9 cellular contexts compared by ENCODE assay signal in the genomic region with DNA sequence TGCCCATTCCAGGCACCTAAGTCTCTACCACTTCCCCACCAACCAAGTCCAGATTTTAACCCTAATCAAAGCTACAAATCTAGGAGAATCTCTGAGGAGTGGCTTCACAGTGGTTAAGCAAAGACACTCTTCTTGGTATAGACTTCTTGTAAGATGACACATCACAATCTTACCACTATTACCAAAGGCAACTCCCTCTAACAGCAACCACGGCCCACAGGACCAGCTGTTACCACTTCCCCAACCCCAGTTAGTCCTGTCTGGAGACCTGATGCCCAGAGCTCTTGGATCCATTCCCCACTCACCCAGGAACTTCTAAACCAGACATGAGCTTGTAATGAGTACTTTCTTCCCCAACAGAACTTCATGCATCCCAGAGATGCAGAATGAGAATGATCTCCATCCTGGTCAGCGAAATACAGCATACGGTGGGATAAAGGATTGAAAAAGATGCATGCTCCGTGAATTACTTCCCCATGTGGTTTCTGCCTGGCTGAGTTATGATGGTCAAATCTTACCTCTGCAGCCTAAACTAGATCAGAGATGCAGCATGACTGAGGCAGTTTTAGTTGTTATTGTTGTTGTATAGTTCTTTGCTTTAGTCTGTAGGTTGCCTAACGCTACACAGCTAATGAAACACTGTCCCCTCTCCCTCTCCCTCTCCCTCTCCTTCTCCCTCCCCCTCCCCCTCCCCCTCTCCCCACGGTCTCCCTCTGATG.
DNase-seq lines count a peak whose midpoint lies in the region; ATAC-seq, FAIRE-seq and TF ChIP-seq lines count a peak whose summit lies in the region.
"Had no signal": no experiment of that assay in that cellular context is flagged by ENCODE, and none has a peak within 500 bp of the region (broad histone marks: within the 10 kb centered on the region; RNA-seq: fewer than 3 reads in every experiment).

No MANE protein-coding gene starts in this region.

- TF ChIP-seq CTCF in IMR-90 (conservative IDR thresholded peaks at IDR 0.05; ENCODE audit: low read depth, low read length) (no peak), GM12878 (IDR thresholded peaks at IDR 0.05 in 2 of 3, conservative IDR thresholded peaks at IDR 0.05 in 1 of 3; ENCODE audit: control insufficient read depth in 2 of 3, extremely low read depth in 1 of 3, insufficient read depth in 1 of 3, low read depth in 3 of 3, low read length in 3 of 3) (no peak), MM.1S (IDR thresholded peaks at IDR 0.05; ENCODE audit: low read length) (no peak)

- H3K18ac ChIP-seq in IMR-90 (ENCODE audit: low read depth, low read length), result peak overlapping the region; percentile 71; the same call in 1 of the 2 replicates

- dilution Hi-C loops in IMR-90 (cut with HindIII; ENCODE audit: low sequenced_read_pairs, unreplicated experiment), result no loop called here

- peak overlapping the region; percentile 56 for H2BK120ac ChIP-seq in IMR-90 (ENCODE audit: low read depth, low read length)

- no peaks in the 10 kb centered on the region for H3F3A ChIP-seq in MM.1S (ENCODE audit: insufficient read depth, low read length)

- TF ChIP-seq EP300 in GM12878 (IDR thresholded peaks at IDR 0.05; ENCODE audit: borderline replicate concordance in 1 of 2, control insufficient read depth in 1 of 2, low read depth in 2 of 2, low read length in 2 of 2), result no peak

- H3K9ac ChIP-seq in IMR-90 (ENCODE audit: low read depth, low read length) (no peak overlapping the region), GM12878 (ENCODE audit: control insufficient read depth, insufficient read depth, low read length) (no peak overlapping the region), MM.1S (ENCODE audit: low read length) (no peak overlapping the region)

- peak overlapping the region in 1 of 2 experiments; percentile 46; a peak in 2 of 4 replicates for H4K8ac ChIP-seq in IMR-90 (ENCODE audit: low read depth in 2 of 2, low read length in 2 of 2)

- no peaks in the 10 kb centered on the region for H3K79me2 ChIP-seq in GM12878 (ENCODE audit: control insufficient read depth, insufficient read depth, low read length)
- H3K79me2 ChIP-seq in MM.1S (ENCODE audit: low read length), result no peaks in the 10 kb centered on the region

- in situ Hi-C loops in IMR-90 (cut with MboI; ENCODE audit: low sequenced_read_pairs), result no loop called here
- in situ Hi-C loops in GM12878 (cut with MboI), result no loop called here

- H3K27ac ChIP-seq in CD8-positive, alpha-beta memory T cell (ENCODE audit: low read depth, low read length), result no peak overlapping the region
- peak overlapping the region; percentile 10 for H3K27ac ChIP-seq in IMR-90 (ENCODE audit: insufficient read depth, low read length)
- no peak overlapping the region for H3K27ac ChIP-seq in GM12878 (ENCODE audit: control insufficient read depth, insufficient read depth)
- H3K27ac ChIP-seq in MM.1S (ENCODE audit: low read length), result no peak overlapping the region

- H2AFZ ChIP-seq in IMR-90 (replicated peaks; ENCODE audit: low read length, poor library complexity), result no peak overlapping the region
- no peak overlapping the region for H2AFZ ChIP-seq in GM12878 (ENCODE audit: control insufficient read depth, low read depth, low read length)
- H2AFZ ChIP-seq in MM.1S (ENCODE audit: low read length), result no peak overlapping the region

- H3K27me3 Mint-ChIP-seq in CD8-positive, alpha-beta memory T cell, result no peaks in the 10 kb centered on the region

- RAD21 ChIA-PET in GM12878 (lab: Charles Lee; ENCODE audit: unreplicated experiment), result no interaction called here

- intact Hi-C loops in IMR-90 (cut with micrococcal nuclease) (no loop called here), GM12878 (cut with micrococcal nuclease; ENCODE audit: unreplicated experiment) (no loop called here)

- peaks cover 17 to 53% of the 10 kb centered on the region in 2 experiments for H3K79me1 ChIP-seq in IMR-90 (ENCODE audit: low read depth in 1 of 2, low read length in 2 of 2)

- H3K27ac Mint-ChIP-seq in CD8-positive, alpha-beta memory T cell, result peak overlapping the region in 5 of 8 donors; percentile 26 to 88 (median 52)

- ATAC-seq in GM19455 (IDR thresholded peaks at IDR 0.05; ENCODE audit: unreplicated experiment), result peak; percentile 74
- peak; percentile 66 for ATAC-seq in IMR-90 (ENCODE audit: low read depth)
- ATAC-seq in GM12878, result peak; percentile 63
- ATAC-seq: K562 had no signal

- H4K5ac ChIP-seq in IMR-90 (ENCODE audit: low read depth, low read length), result peak overlapping the region; percentile 47; the same call in 1 of the 2 replicates

- peaks cover 45 to 63% (median 58%) of the 10 kb centered on the region in 3 donors for H3K4me1 Mint-ChIP-seq in CD8-positive, alpha-beta memory T cell

- no peaks in the 10 kb centered on the region for H3K27me3 ChIP-seq in CD8-positive, alpha-beta memory T cell (ENCODE audit: insufficient read depth, low read length, poor library complexity, severe bottlenecking)
- H3K27me3 ChIP-seq in IMR-90 (ENCODE audit: control insufficient read depth, insufficient read depth, low read length), result no peaks in the 10 kb centered on the region
- no peaks in the 10 kb centered on the region for H3K27me3 ChIP-seq in GM12878 (replicated peaks in 1 of 2; ENCODE audit: control insufficient read depth in 2 of 2, insufficient read depth in 2 of 2, low read length in 1 of 2)
- no peaks in the 10 kb centered on the region for H3K27me3 ChIP-seq in MM.1S (replicated peaks; ENCODE audit: insufficient read depth, low read length)

- TF ChIP-seq POLR2A in IMR-90 (IDR thresholded peaks at IDR 0.05; ENCODE audit: low read depth, low read length), result no peak
- no peak for TF ChIP-seq POLR2A in GM12878 (IDR thresholded peaks at IDR 0.05; ENCODE audit: low read depth, low read length)

- H3K14ac ChIP-seq in IMR-90 (replicated peaks; ENCODE audit: low read depth, low read length), result peak overlapping the region; percentile 77

- H3K56ac ChIP-seq in IMR-90 (ENCODE audit: extremely low read depth, insufficient read depth, low read length), result no peak overlapping the region

- H3K9me2 ChIP-seq in MM.1S (replicated peaks; ENCODE audit: insufficient read depth, low read length), result no peaks in the 10 kb centered on the region

- H4K20me1 ChIP-seq in IMR-90 (ENCODE audit: insufficient read depth, low read length) (peaks cover 7% of the 10 kb centered on the region), GM12878 (ENCODE audit: control insufficient read depth, insufficient read depth) (no peaks in the 10 kb centered on the region), MM.1S (ENCODE audit: insufficient read depth, low read length) (no peaks in the 10 kb centered on the region)

- BruUV-seq in IMR-90 (replicated peaks; lab: Mats Ljungman, UMichigan) (no TSS peak), GM12878 (replicated peaks; lab: Mats Ljungman, UMichigan) (no TSS peak)

- peaks cover 9% of the 10 kb centered on the region for H3K36me3 ChIP-seq in CD8-positive, alpha-beta memory T cell (ENCODE audit: insufficient read depth, low read length)
- peaks cover 6% of the 10 kb centered on the region; the same call in 1 of the 2 replicates for H3K36me3 ChIP-seq in IMR-90 (ENCODE audit: control insufficient read depth, insufficient read depth, low read length)
- H3K36me3 ChIP-seq in GM12878 (ENCODE audit: control insufficient read depth in 2 of 2, insufficient read depth in 2 of 2, low read length in 1 of 2), result 0 out of 4 replicates have a peak, but pooled peaks cover 0 to 3% of the 10 kb centered on the region in 2 experiments
- no peaks in the 10 kb centered on the region for H3K36me3 ChIP-seq in MM.1S (replicated peaks; ENCODE audit: insufficient read depth, low read length)

- peak overlapping the region in 3 of 7 donors; percentile 1 to 66 (median 20) for H3K4me3 Mint-ChIP-seq in CD8-positive, alpha-beta memory T cell

- peaks cover 29% of the 10 kb centered on the region for H3K4me1 ChIP-seq in CD8-positive, alpha-beta memory T cell (ENCODE audit: insufficient read depth, low read length)
- H3K4me1 ChIP-seq in IMR-90 (ENCODE audit: control insufficient read depth, insufficient read depth, low read length) (peaks cover 29% of the 10 kb centered on the region), GM12878 (ENCODE audit: control insufficient read depth, insufficient read depth, low read length) (peaks cover 37% of the 10 kb centered on the region), MM.1S (ENCODE audit: low read length) (no peaks in the 10 kb centered on the region)

- DNase-seq in CD8-positive, alpha-beta memory T cell, result no peak
- peak; percentile 84 for DNase-seq in IMR-90
- DNase-seq in GM12878 (ENCODE audit: low read depth, low spot score), result peak; percentile 33
- DNase-seq in stimulated activated CD8-positive, alpha-beta memory T cell treated with anti-CD3 and anti-CD28 coated beads, Interleukin-7, amount 100 ng/mL, for 48 hours (ENCODE audit: extremely low read depth in 1 of 2, low read depth in 1 of 2), result peak; percentile 21 to 25
- no peak for DNase-seq in NCI-H1436 (lab: John Stamatoyannopoulos, UW)
- DNase-seq in MM.1S, result no peak
- no peak for DNase-seq in GOT3 (lab: John Stamatoyannopoulos, UW)

- no peaks in the 10 kb centered on the region for H3K9me3 ChIP-seq in CD8-positive, alpha-beta memory T cell (ENCODE audit: low read length)
- no peaks in the 10 kb centered on the region for H3K9me3 ChIP-seq in IMR-90 (ENCODE audit: control insufficient read depth, insufficient read depth, low read length)
- no peaks in the 10 kb centered on the region for H3K9me3 ChIP-seq in GM12878 (replicated peaks; ENCODE audit: control insufficient read depth, insufficient read depth, low read length)
- H3K9me3 ChIP-seq in MM.1S (replicated peaks; ENCODE audit: insufficient read depth, low read length), result no peaks in the 10 kb centered on the region

- CTCF ChIA-PET in CD8-positive, alpha-beta memory T cell (lab: Charles Lee), result interaction anchor here (1.1 to 1.8 kb wide), 2 partner anchors 10 to 216 kb away, joined by 3 to 6 read pairs; no protein-coding TSS in a partner anchor
- CTCF ChIA-PET in IMR-90 (lab: Yijun Ruan, JAX), result no interaction called here
- CTCF ChIA-PET in GM12878 (lab: Yijun Ruan, JAX), result interaction anchor here (0.6 to 1.4 kb wide), 3 partner anchors 10 to 779 kb away, joined by 3 to 4 read pairs (median 4); no protein-coding TSS in a partner anchor

- H3K4ac ChIP-seq in IMR-90 (ENCODE audit: low read depth, low read length), result peak overlapping the region; percentile 75

- H3K36me3 Mint-ChIP-seq in CD8-positive, alpha-beta memory T cell, result peaks cover 0 to 41% (median 6%) of the 10 kb centered on the region in 3 donors

- TF ChIP-seq RAD21 in IMR-90 (IDR thresholded peaks at IDR 0.05; ENCODE audit: low read length) (peak; percentile 23), GM12878 (IDR thresholded peaks at IDR 0.05; ENCODE audit: insufficient read depth, low read depth, low read length) (no peak)

- no peak overlapping the region for H3K4me3 ChIP-seq in CD8-positive, alpha-beta memory T cell (ENCODE audit: low read length)
- H3K4me3 ChIP-seq in IMR-90 (ENCODE audit: insufficient read depth, low read depth, low read length), result no peak overlapping the region
- peak overlapping the region; percentile 36; the same call in 1 of the 2 replicates for H3K4me3 ChIP-seq in GM12878
- no peak overlapping the region for H3K4me3 ChIP-seq in MM.1S (ENCODE audit: low read length)
- H3K4me3 ChIP-seq: K562 had no signal

- no peak overlapping the region for H2AK9ac ChIP-seq in IMR-90 (replicated peaks; ENCODE audit: low read depth, low read length, poor library complexity)

- POLR2A ChIA-PET in CD8-positive, alpha-beta memory T cell (lab: Charles Lee), result no interaction called here
- POLR2A ChIA-PET in IMR-90 (lab: Charles Lee; ENCODE audit: unreplicated experiment) (no interaction called here), GM12878 (lab: Charles Lee) (no interaction called here)

- peak overlapping the region; percentile 52; the same call in 1 of the 2 replicates for H3K4me2 ChIP-seq in IMR-90 (ENCODE audit: low read depth, low read length)
- H3K4me2 ChIP-seq in GM12878 (ENCODE audit: control insufficient read depth, insufficient read depth), result no peak overlapping the region; the same call in 1 of the 2 replicates
- no peak overlapping the region for H3K4me2 ChIP-seq in MM.1S (ENCODE audit: low read depth, low read length)

- no peaks in the 10 kb centered on the region for H3K9me3 Mint-ChIP-seq in CD8-positive, alpha-beta memory T cell

- peak overlapping the region; percentile 17 for H3K23ac ChIP-seq in IMR-90 (ENCODE audit: low read depth, low read length)

- no CpG with 5 or more reads among the region's 6 CpGs for WGBS in IMR-90 (ENCODE audit: extremely low coverage in 2 of 2, insufficient read length in 1 of 2), 2 experiments
- WGBS in GM12878 (ENCODE audit: insufficient coverage, insufficient replicate concordance, low lambda C conversion rate, missing lambda C conversion rate), result 40% methylated on average over 5 of the region's 6 CpGs

- SMC1A ChIA-PET in GM12878 (lab: Charles Lee; ENCODE audit: uncharacterized antibody, unreplicated experiment), result interaction anchor here (0.8 to 2.8 kb wide), 4 partner anchors 11 to 137 kb away, joined by 3 to 11 read pairs (median 4); no protein-coding TSS in a partner anchor

- H2BK15ac ChIP-seq in IMR-90 (ENCODE audit: low read depth, low read length), result peak overlapping the region; percentile 57; the same call in 2 of the 3 replicates

- H2BK5ac ChIP-seq in IMR-90 (ENCODE audit: low read depth, low read length, poor library complexity, severe bottlenecking), result peak overlapping the region; percentile 55

- H2BK20ac ChIP-seq in IMR-90 (ENCODE audit: low read depth, low read length), result peak overlapping the region; percentile 56; the same call in 1 of the 2 replicates

- peak overlapping the region; percentile 59 for H2AK5ac ChIP-seq in IMR-90 (ENCODE audit: low read depth, low read length)

- peak overlapping the region; percentile 56 for H4K91ac ChIP-seq in IMR-90 (ENCODE audit: insufficient read depth, low read depth, low read length)

- H3K9me1 ChIP-seq in IMR-90 (ENCODE audit: insufficient read depth, low read length), result peaks cover 31% of the 10 kb centered on the region

- FAIRE-seq in GM12878 (lab: Jason Lieb, UNC), result no peak
- FAIRE-seq: K562 had no signal

Comparison
In these comparisons a context has a peak if more than half of its experiments do, and no peak if none do; other contexts are left out.
1. DNase-seq: peak in IMR-90 (single experiment), GM12878 (single experiment) and stimulated activated CD8-positive, alpha-beta memory T cell treated with anti-CD3 and anti-CD28 coated beads, Interleukin-7, amount 100 ng/mL, for 48 hours (2 of 2); none in CD8-positive, alpha-beta memory T cell (0 of 5), NCI-H1436 (single experiment), MM.1S (single experiment) and GOT3 (single experiment).
2. Peak in every context shown above with its lines, with median percentiles within 50 percentile points of each other: ATAC-seq.